12 cellular contexts compared by ENCODE assay signal in the genomic region with DNA sequence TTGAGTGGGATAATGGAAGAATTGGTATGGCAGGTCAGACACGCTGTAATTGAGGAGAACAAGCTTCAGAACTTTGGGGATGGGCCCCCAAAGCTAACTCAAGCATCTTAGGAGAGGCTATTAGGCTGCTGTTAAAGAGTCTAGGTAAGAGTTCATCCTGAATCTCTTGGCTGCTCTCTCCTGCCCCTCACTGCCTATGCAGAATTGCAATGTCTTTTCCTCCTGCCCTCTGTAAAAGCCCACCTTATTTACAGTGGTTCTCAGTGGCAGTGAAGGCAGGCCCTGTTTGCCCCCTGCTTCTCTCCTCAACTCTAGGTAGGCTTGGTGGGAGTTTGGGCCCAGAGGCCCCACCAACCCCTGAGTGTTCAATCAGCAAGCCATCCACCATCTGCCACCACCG.
"Had no signal": no experiment of that assay in that cellular context is flagged by ENCODE, and none has a peak within 500 bp of the region (broad histone marks: within the 10 kb centered on the region; RNA-seq: fewer than 3 reads in every experiment).

No MANE protein-coding gene starts in this region.

- H3K4me2 ChIP-seq: neural progenitor cell had no signal

- H3K4me1 Mint-ChIP-seq: activated naive CD4-positive, alpha-beta T cell treated with anti-CD3 and anti-CD28 coated beads, Interleukin-2, amount 50 U/mL, for 24 hours had no signal

- ATAC-seq: activated CD4-positive, CD25-positive, alpha-beta regulatory T cell treated with anti-CD3 and anti-CD28 coated beads, Interleukin-2, amount 50 U/mL, for 24 hours; gastrocnemius medialis; stimulated activated naive CD8-positive, alpha-beta T cell treated with anti-CD3 and anti-CD28 coated beads, Interleukin-15, Interleukin-2, amounts not matched to agents 100 U/mL and 50 U/mL, for 24 hours had no signal

- H3K9me3 ChIP-seq: gastrocnemius medialis, ovary had no signal

- H3K4me1 ChIP-seq: gastrocnemius medialis had no signal

- H3K36me3 Mint-ChIP-seq: neural progenitor cell had no signal

- H3K36me3 ChIP-seq: gastrocnemius medialis, neural progenitor cell, ovary had no signal

- DNase-seq: caudate nucleus; effector CD4-positive, alpha-beta T cell; gastrocnemius medialis; kidney glomerular epithelial cell; ovary; stimulated activated CD4-positive, alpha-beta T cell treated with anti-CD3 and anti-CD28 coated beads, Interleukin-2, amount 100 ng/mL, for 48 hours; stimulated activated naive CD8-positive, alpha-beta T cell treated with anti-CD3 and anti-CD28 coated beads, Interleukin-15, Interleukin-2, amounts not matched to agents 100 U/mL and 50 U/mL, for 24 hours had no signal

- H3K27ac Mint-ChIP-seq: activated naive CD4-positive, alpha-beta T cell treated with anti-CD3 and anti-CD28 coated beads, Interleukin-2, amount 50 U/mL, for 24 hours; activated T-helper 2 cell treated with anti-CD3 and anti-CD28 coated beads, Interferon-gamma antibody, Interleukin-2, Interleukin-4, amounts not matched to agents 10 μg/mL and 5 μg/mL and 100 μg/mL, durations not matched to agents 14 hours and 24 hours and 36 hours; neural progenitor cell had no signal

- H3K9ac ChIP-seq: neural progenitor cell had no signal

- H3K4me3 ChIP-seq: coronary artery, gastrocnemius medialis, neural progenitor cell, ovary had no signal

- H3K9me3 Mint-ChIP-seq: activated naive CD4-positive, alpha-beta T cell treated with anti-CD3 and anti-CD28 coated beads, Interleukin-2, amount 50 U/mL, for 24 hours; activated T-helper 2 cell treated with anti-CD3 and anti-CD28 coated beads, Interferon-gamma antibody, Interleukin-2, Interleukin-4, amounts not matched to agents 10 μg/mL and 5 μg/mL and 100 μg/mL, durations not matched to agents 14 hours and 24 hours and 36 hours; neural progenitor cell had no signal

- H3K27me3 Mint-ChIP-seq: activated naive CD4-positive, alpha-beta T cell treated with anti-CD3 and anti-CD28 coated beads, Interleukin-2, amount 50 U/mL, for 24 hours had no signal

- H3K4me3 Mint-ChIP-seq: activated naive CD4-positive, alpha-beta T cell treated with anti-CD3 and anti-CD28 coated beads, Interleukin-2, amount 50 U/mL, for 24 hours; neural progenitor cell had no signal

- H2AFZ ChIP-seq: neural progenitor cell had no signal

- H3K27ac ChIP-seq: coronary artery, gastrocnemius medialis, neural progenitor cell, ovary had no signal

- H3K27me3 ChIP-seq: gastrocnemius medialis, neural progenitor cell, ovary had no signal
